21 cellular contexts compared by ENCODE assay signal in genomic region chr16:29319726-29320125, GRCh38.
"Had no signal": no experiment of that assay in that cellular context is flagged by ENCODE, and none has a peak within 500 bp of the region (broad histone marks: within the 10 kb centered on the region; RNA-seq: fewer than 3 reads in every experiment).

No MANE protein-coding gene starts in this region.

- H3K36me3 ChIP-seq: ovary, tibial nerve, upper lobe of right lung, vagina had no signal

- DNase-seq: cortex of kidney; dorsolateral prefrontal cortex; effector CD8-positive, alpha-beta T cell; foreskin melanocyte; heart left ventricle; hippocampal formation; left colon; left ventricle myocardium superior; mucosa of descending colon; natural killer cell; ovary; right cardiac atrium; stimulated activated CD4-positive, alpha-beta T cell treated with anti-CD3 and anti-CD28 coated beads, Interleukin-2, amount 100 ng/mL, for 48 hours; stimulated activated naive CD8-positive, alpha-beta T cell treated with anti-CD3 and anti-CD28 coated beads, Interleukin-15, Interleukin-2, amounts not matched to agents 100 U/mL and 50 U/mL, for 24 hours; upper lobe of right lung had no signal

- H3K9me3 ChIP-seq: heart left ventricle, mucosa of descending colon, neutrophil, ovary, tibial nerve, upper lobe of right lung, vagina had no signal

- H3K4me3 ChIP-seq: dorsolateral prefrontal cortex, heart left ventricle, lung, mucosa of descending colon, ovary, smooth muscle cell, tibial nerve, upper lobe of right lung, vagina had no signal

- H3K27ac ChIP-seq: dorsolateral prefrontal cortex, neutrophil, upper lobe of right lung had no signal

- H3K9me3 Mint-ChIP-seq: natural killer cell; stimulated activated effector memory CD8-positive, alpha-beta T cell treated with anti-CD3 and anti-CD28 coated beads, Interleukin-12 subunit alpha, Interleukin-12 subunit beta, amount 100 ng/mL, for 72 hours had no signal

- H3K27me3 ChIP-seq: dorsolateral prefrontal cortex, heart left ventricle, neutrophil, ovary, tibial nerve, upper lobe of right lung, vagina had no signal

- H3K36me3 Mint-ChIP-seq: natural killer cell; stimulated activated effector memory CD8-positive, alpha-beta T cell treated with anti-CD3 and anti-CD28 coated beads, Interleukin-12 subunit alpha, Interleukin-12 subunit beta, amount 100 ng/mL, for 72 hours had no signal

- H3K27ac Mint-ChIP-seq: natural killer cell; stimulated activated effector memory CD8-positive, alpha-beta T cell treated with anti-CD3 and anti-CD28 coated beads, Interleukin-12 subunit alpha, Interleukin-12 subunit beta, amount 100 ng/mL, for 72 hours had no signal

- H3K4me1 ChIP-seq: vagina had no signal

- ATAC-seq: heart left ventricle; left colon; left ventricle myocardium superior; mucosa of descending colon; natural killer cell; right cardiac atrium; stimulated activated effector memory CD8-positive, alpha-beta T cell treated with anti-CD3 and anti-CD28 coated beads, Interleukin-12 subunit alpha, Interleukin-12 subunit beta, amount 100 ng/mL, for 72 hours; stimulated activated naive CD8-positive, alpha-beta T cell treated with anti-CD3 and anti-CD28 coated beads, Interleukin-15, Interleukin-2, amounts not matched to agents 100 U/mL and 50 U/mL, for 24 hours; upper lobe of right lung had no signal

- H3K4me3 Mint-ChIP-seq: natural killer cell; stimulated activated effector memory CD8-positive, alpha-beta T cell treated with anti-CD3 and anti-CD28 coated beads, Interleukin-12 subunit alpha, Interleukin-12 subunit beta, amount 100 ng/mL, for 72 hours had no signal
